ENCODE assay signal across 30 cellular contexts in genomic region chr10:132802694-132803320, GRCh38. TPM values are rescaled to one million over a fixed set of nuclear protein-coding genes. Genes with fewer than 3 reads are reported as not detected.
"Had no signal": no experiment of that assay in that cellular context is flagged by ENCODE, and none has a peak within 500 bp of the region (broad histone marks: within the 10 kb centered on the region; RNA-seq: fewer than 3 reads in every experiment).

No MANE protein-coding gene starts in this region.

- H3K36me3 ChIP-seq: esophagus squamous epithelium, gastroesophageal sphincter, lower lobe of right lung, transverse colon, vagina had no signal

- H3K27ac ChIP-seq: esophagus squamous epithelium, gastroesophageal sphincter, lower lobe of right lung, transverse colon, vagina had no signal

- H3K27me3 Mint-ChIP-seq: activated B cell treated with CpG ODN at 0.5 μM for 24 hours; activated CD4-positive, alpha-beta T cell treated with anti-CD3 and anti-CD28 coated beads for 36 hours; activated naive CD8-positive, alpha-beta T cell treated with anti-CD3 and anti-CD28 coated beads for 36 hours; activated T-cell treated with anti-CD3 and anti-CD28 coated beads, Interleukin-2, amount 50 U/mL, for 24 hours; stimulated activated naive B cell treated with anti-CD40 and anti-IgM and Interleukin-4, amounts not matched to agents 10 μg/mL and 1 μg/mL and 100 μg/mL, for 72 hours had no signal

- ATAC-seq: activated CD4-positive, alpha-beta T cell treated with anti-CD3 and anti-CD28 coated beads for 36 hours; activated T-helper 17 cell treated with anti-CD3 and anti-CD28 coated beads, Interleukin-2, amount 50 U/mL, for 72 hours; effector memory CD8-positive, alpha-beta T cell; gastroesophageal sphincter; left lobe of liver; lower lobe of right lung; sciatic nerve; stimulated activated naive B cell treated with anti-CD40 and anti-IgM and Interleukin-4, amounts not matched to agents 10 μg/mL and 1 μg/mL and 100 μg/mL, for 72 hours had no signal

- H3K36me3 Mint-ChIP-seq: activated naive CD8-positive, alpha-beta T cell treated with anti-CD3 and anti-CD28 coated beads for 36 hours; naive B cell; stimulated activated naive B cell treated with anti-CD40 and anti-IgM and Interleukin-4, amounts not matched to agents 10 μg/mL and 1 μg/mL and 100 μg/mL, for 72 hours had no signal

- H3K4me3 ChIP-seq: esophagus squamous epithelium, gastroesophageal sphincter, lower lobe of right lung, smooth muscle cell, transverse colon, vagina had no signal

- H3K4me1 Mint-ChIP-seq: activated B cell treated with CpG ODN at 0.5 μM for 24 hours; activated CD4-positive, alpha-beta T cell treated with anti-CD3 and anti-CD28 coated beads for 36 hours; activated naive CD8-positive, alpha-beta T cell treated with anti-CD3 and anti-CD28 coated beads for 36 hours; activated T-helper 17 cell treated with anti-CD3 and anti-CD28 coated beads, Interleukin-2, amount 50 U/mL, for 72 hours; naive B cell; stimulated activated naive B cell treated with anti-CD40 and anti-IgM and Interleukin-4, amounts not matched to agents 10 μg/mL and 1 μg/mL and 100 μg/mL, for 72 hours had no signal

- H3K4me3 Mint-ChIP-seq: activated B cell treated with CpG ODN at 0.5 μM for 24 hours; activated CD4-positive, alpha-beta T cell treated with anti-CD3 and anti-CD28 coated beads for 36 hours; activated naive CD8-positive, alpha-beta T cell treated with anti-CD3 and anti-CD28 coated beads for 36 hours; activated T-cell treated with anti-CD3 and anti-CD28 coated beads, Interleukin-2, amount 50 U/mL, for 24 hours; activated T-helper 17 cell treated with anti-CD3 and anti-CD28 coated beads, Interleukin-2, amount 50 U/mL, for 72 hours; effector memory CD8-positive, alpha-beta T cell; naive B cell; stimulated activated naive B cell treated with anti-CD40 and anti-IgM and Interleukin-4, amounts not matched to agents 10 μg/mL and 1 μg/mL and 100 μg/mL, for 72 hours had no signal

- H3K9me3 Mint-ChIP-seq: activated naive CD8-positive, alpha-beta T cell treated with anti-CD3 and anti-CD28 coated beads for 36 hours; activated T-cell treated with anti-CD3 and anti-CD28 coated beads, Interleukin-2, amount 50 U/mL, for 24 hours; activated T-helper 17 cell treated with anti-CD3 and anti-CD28 coated beads, Interleukin-2, amount 50 U/mL, for 72 hours; effector memory CD8-positive, alpha-beta T cell; stimulated activated naive B cell treated with anti-CD40 and anti-IgM and Interleukin-4, amounts not matched to agents 10 μg/mL and 1 μg/mL and 100 μg/mL, for 72 hours had no signal

- H3K4me1 ChIP-seq: esophagus squamous epithelium, gastroesophageal sphincter, lower lobe of right lung, transverse colon, vagina had no signal

- H3K4me2 ChIP-seq: smooth muscle cell had no signal

- H3K27me3 ChIP-seq: gastroesophageal sphincter, transverse colon, vagina had no signal

- DNase-seq: activated B cell treated with CpG ODN at 0.5 μM for 24 hours; activated CD4-positive, alpha-beta T cell treated with anti-CD3 and anti-CD28 coated beads for 36 hours; activated CD4-positive, alpha-beta T cell treated with anti-CD3 and anti-CD28 coated beads, Interleukin-2, amount 50 U/mL, for 4 hours; activated CD8-positive, alpha-beta memory T cell treated with anti-CD3 and anti-CD28 coated beads for 24 hours; activated CD8-positive, alpha-beta memory T cell treated with anti-CD3 and anti-CD28 coated beads, Interleukin-2, amount 50 U/mL, for 4 hours; activated naive CD8-positive, alpha-beta T cell treated with anti-CD3 and anti-CD28 coated beads for 36 hours; activated T-cell treated with anti-CD3 and anti-CD28 coated beads, Interleukin-2, amount 50 U/mL, for 24 hours; central memory CD4-positive, alpha-beta T cell; effector memory CD8-positive, alpha-beta T cell; esophagus squamous epithelium; hypothalamus; lower lobe of right lung; naive B cell; stimulated activated CD4-positive, alpha-beta T cell treated with anti-CD3 and anti-CD28 coated beads, Interleukin-15, amount 100 ng/mL, for 24 hours; stimulated activated CD8-positive, alpha-beta memory T cell treated with anti-CD3 and anti-CD28 coated beads, Interleukin-4, amount 100 ng/mL, for 48 hours; stimulated activated naive B cell treated with anti-CD40 and anti-IgM and Interleukin-4, amounts not matched to agents 10 μg/mL and 1 μg/mL and 100 μg/mL, for 72 hours; transverse colon had no signal

- H3K27ac Mint-ChIP-seq: activated B cell treated with CpG ODN at 0.5 μM for 24 hours; activated CD4-positive, alpha-beta T cell treated with anti-CD3 and anti-CD28 coated beads for 36 hours; activated naive CD8-positive, alpha-beta T cell treated with anti-CD3 and anti-CD28 coated beads for 36 hours; activated T-cell treated with anti-CD3 and anti-CD28 coated beads, Interleukin-2, amount 50 U/mL, for 24 hours; activated T-helper 17 cell treated with anti-CD3 and anti-CD28 coated beads, Interleukin-2, amount 50 U/mL, for 72 hours; effector memory CD8-positive, alpha-beta T cell; stimulated activated naive B cell treated with anti-CD40 and anti-IgM and Interleukin-4, amounts not matched to agents 10 μg/mL and 1 μg/mL and 100 μg/mL, for 72 hours had no signal

RNA-seq across cellular contexts. Expression of gene NKX6-2, which starts 16.9 kb away (rescaled TPM):
- total RNA-seq: activated B cell treated with CpG ODN at 0.5 μM for 24 hours; activated CD4-positive, alpha-beta T cell treated with anti-CD3 and anti-CD28 coated beads for 36 hours; activated naive CD8-positive, alpha-beta T cell treated with anti-CD3 and anti-CD28 coated beads for 36 hours; activated T-helper 17 cell treated with anti-CD3 and anti-CD28 coated beads, Interleukin-2, amount 50 U/mL, for 72 hours; astrocyte; dermis microvascular lymphatic vessel endothelial cell; gastroesophageal sphincter; left lobe of liver; lower lobe of right lung; mesenteric fat pad; mucosa of gallbladder; omental fat pad; smooth muscle cell; temporal lobe; transverse colon had no signal
- polyA plus RNA-seq: neural cell had no signal
